In the genomic region with DNA sequence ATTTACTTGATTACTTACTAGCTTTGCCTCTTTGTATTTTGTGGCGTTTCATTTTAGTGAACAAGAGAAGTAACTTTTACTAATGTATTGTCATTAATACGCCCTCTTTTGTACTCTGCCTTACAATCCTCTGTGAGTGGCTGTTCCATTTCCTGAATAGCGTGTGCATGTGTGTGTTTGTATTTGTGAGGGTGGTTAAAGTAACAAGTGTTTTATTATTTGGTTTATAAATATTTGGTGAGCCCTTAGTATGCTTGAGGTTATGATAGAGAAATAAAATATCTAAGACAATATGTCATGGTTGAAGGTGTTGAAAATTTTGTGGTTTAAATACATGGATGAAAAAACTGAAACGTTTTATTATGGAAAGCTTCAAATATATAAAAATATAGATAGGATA, we compare ENCODE assay signal across 18 cellular contexts.
A peak's percentile ranks its signal among the peaks of the same experiment; 100 is the strongest.
DNase-seq lines count a peak whose midpoint lies in the region; ATAC-seq and TF ChIP-seq lines count a peak whose summit lies in the region.
"Had no signal": no experiment of that assay in that cellular context is flagged by ENCODE, and none has a peak within 500 bp of the region (broad histone marks: within the 10 kb centered on the region; RNA-seq: fewer than 3 reads in every experiment).

No MANE protein-coding gene starts in this region.

- H3K36me3 ChIP-seq in SK-N-SH (replicated peaks in 1 of 2; ENCODE audit: control insufficient read depth in 1 of 2, insufficient read depth in 2 of 2, low read length in 1 of 2): peaks cover 0 to 1% of the 10 kb centered on the region in 2 experiments
- H3K36me3 ChIP-seq in ascending aorta: no peaks in the 10 kb centered on the region
- no peaks in the 10 kb centered on the region for H3K36me3 ChIP-seq in upper lobe of right lung
- no peaks in the 10 kb centered on the region for H3K36me3 ChIP-seq in stomach

- H3F3A ChIP-seq in SK-N-SH (replicated peaks; ENCODE audit: insufficient read depth): peaks cover 66% of the 10 kb centered on the region

- no peaks in the 10 kb centered on the region for H4K20me1 ChIP-seq in SK-N-SH (ENCODE audit: insufficient read depth)

- POLR2A ChIA-PET in SK-N-SH (lab: Yijun Ruan, JAX): no interaction called here

- no peak for TF ChIP-seq POLR2A in stomach (IDR thresholded peaks at IDR 0.05)

- intact Hi-C loops in ascending aorta (cut with DNase I) (loop anchor here (10.0 kb wide), 1 partner anchor 440 kb away; no protein-coding TSS in a partner anchor), upper lobe of right lung (cut with DNase I) (no loop called here), stomach (cut with DNase I; ENCODE audit: low total_unique reads) (no loop called here)

- 90% methylated on average over 4 of the region's 4 CpGs for WGBS in SK-N-SH (ENCODE audit: low lambda C conversion rate)
- WGBS in stomach, 5 donors: 27 to 51% (median 43%) methylated on average over 4 of the region's 4 CpGs

- H3K9me3 ChIP-seq in SK-N-SH (no peaks in the 10 kb centered on the region), ascending aorta (no peaks in the 10 kb centered on the region), upper lobe of right lung (no peaks in the 10 kb centered on the region), stomach (no peaks in the 10 kb centered on the region)
- H3K9me3 ChIP-seq: A549 had no signal

- peak overlapping the region in 1 of 2 experiments; percentile 98; a peak in 2 of 4 replicates for H3K27ac ChIP-seq in SK-N-SH (ENCODE audit: low read depth in 2 of 2, low read length in 1 of 2)
- H3K27ac ChIP-seq in ascending aorta: peak overlapping the region; percentile 38 to 53
- no peak overlapping the region for H3K27ac ChIP-seq in upper lobe of right lung
- H3K27ac ChIP-seq in stomach: peak overlapping the region in 1 of 5 donors; percentile 3

- H3K27me3 ChIP-seq in SK-N-SH (ENCODE audit: insufficient read depth): no peaks in the 10 kb centered on the region
- H3K27me3 ChIP-seq in ascending aorta: no peaks in the 10 kb centered on the region
- H3K27me3 ChIP-seq in upper lobe of right lung: no peaks in the 10 kb centered on the region
- no peaks in the 10 kb centered on the region for H3K27me3 ChIP-seq in stomach

- CTCF ChIA-PET in SK-N-SH (lab: Yijun Ruan, JAX): interaction anchor here (1.2 kb wide), 1 partner anchor 28 kb away, joined by 3 read pairs; no protein-coding TSS in a partner anchor

- no peak for TF ChIP-seq RAD21 in SK-N-SH (IDR thresholded peaks at IDR 0.05; ENCODE audit: low read length)

- TF ChIP-seq CTCF in SK-N-SH (IDR thresholded peaks at IDR 0.05) (no peak), ascending aorta (IDR thresholded peaks at IDR 0.05) (no peak), upper lobe of right lung (IDR thresholded peaks at IDR 0.05) (no peak), stomach (IDR thresholded peaks at IDR 0.05) (no peak)

- H3K4me1 ChIP-seq in SK-N-SH (ENCODE audit: control insufficient read depth in 1 of 2, insufficient read depth in 2 of 2, low read depth in 1 of 2, low read length in 1 of 2) (peaks cover 9 to 63% of the 10 kb centered on the region in 2 experiments; a peak in 3 of 4 replicates), ascending aorta (peaks cover 10 to 68% of the 10 kb centered on the region in 2 donors), upper lobe of right lung (no peaks in the 10 kb centered on the region), stomach (peaks cover 4 to 35% (median 23%) of the 10 kb centered on the region in 4 donors)

- no peak for ATAC-seq in SK-N-SH treated with all-trans-retinoic acid at 6 μM for 48 hours
- peak; percentile 50 for ATAC-seq in upper lobe of right lung
- no peak for ATAC-seq in HG03342 (IDR thresholded peaks at IDR 0.05; ENCODE audit: unreplicated experiment)
- ATAC-seq in GM21447 (IDR thresholded peaks at IDR 0.05; ENCODE audit: unreplicated experiment): no peak

- DNase-seq in SK-N-SH (no peak), ascending aorta (ENCODE audit: low spot score in 2 of 2) (no peak), lung microvascular endothelial cell (ENCODE audit: low read depth in 2 of 2) (peak; percentile 32 to 42), upper lobe of right lung (no peak), stomach (no peak)
- DNase-seq: AML-193; COR-L47; EL; NCI-H1105; NCI-H1694; NK-92 treated with Interleukin-12 subunit alpha and Interleukin-12 subunit beta, amount 100 ng/mL, for 24 hours; OCI-M1; RPMI8226; SIG-M5 had no signal

- TF ChIP-seq EP300 in SK-N-SH (IDR thresholded peaks at IDR 0.05; ENCODE audit: borderline replicate concordance in 1 of 2, low read depth in 1 of 2, low read length in 1 of 2): no peak
- no peak for TF ChIP-seq EP300 in stomach (IDR thresholded peaks at IDR 0.05)

- H2AFZ ChIP-seq in SK-N-SH (ENCODE audit: low read depth): no peak overlapping the region

- no peaks in the 10 kb centered on the region for H3K9me2 ChIP-seq in SK-N-SH

- H3K4me2 ChIP-seq in SK-N-SH: peak overlapping the region; percentile 51; the same call in 1 of the 2 replicates

- H3K4me3 ChIP-seq in SK-N-SH (ENCODE audit: low read depth in 2 of 2, low read length in 1 of 2): no peak overlapping the region
- no peak overlapping the region for H3K4me3 ChIP-seq in ascending aorta
- H3K4me3 ChIP-seq in upper lobe of right lung: no peak overlapping the region
- H3K4me3 ChIP-seq in stomach: no peak overlapping the region
- H3K4me3 ChIP-seq: A549 had no signal

- peaks cover 90% of the 10 kb centered on the region for H3K79me2 ChIP-seq in SK-N-SH (ENCODE audit: insufficient read depth)

- peak overlapping the region; percentile 37; the same call in 1 of the 2 replicates for H3K9ac ChIP-seq in SK-N-SH

TF ChIP-seq in SK-N-SH, 30 proteins besides CTCF, POLR2A, EP300 and RAD21:
- TF ChIP-seq, protein P1, sequence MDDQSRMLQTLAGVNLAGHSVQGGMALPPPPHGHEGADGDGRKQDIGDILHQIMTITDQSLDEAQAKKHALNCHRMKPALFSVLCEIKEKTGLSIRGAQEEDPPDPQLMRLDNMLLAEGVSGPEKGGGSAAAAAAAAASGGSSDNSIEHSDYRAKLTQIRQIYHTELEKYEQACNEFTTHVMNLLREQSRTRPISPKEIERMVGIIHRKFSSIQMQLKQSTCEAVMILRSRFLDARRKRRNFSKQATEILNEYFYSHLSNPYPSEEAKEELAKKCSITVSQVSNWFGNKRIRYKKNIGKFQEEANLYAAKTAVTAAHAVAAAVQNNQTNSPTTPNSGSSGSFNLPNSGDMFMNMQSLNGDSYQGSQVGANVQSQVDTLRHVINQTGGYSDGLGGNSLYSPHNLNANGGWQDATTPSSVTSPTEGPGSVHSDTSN (IDR thresholded peaks at IDR 0.05): no peak
- no peak for TF ChIP-seq NRF1 (IDR thresholded peaks at IDR 0.05; ENCODE audit: low read depth, low read length)
- TF ChIP-seq GATA2 (CRISPR knock-in tag; IDR thresholded peaks at IDR 0.05): no peak
- TF ChIP-seq RXRA (IDR thresholded peaks at IDR 0.05; ENCODE audit: borderline replicate concordance, low read depth): no peak
- no peak for TF ChIP-seq FOXJ3 (CRISPR knock-in tag; IDR thresholded peaks at IDR 0.05)

TF ChIP-seq in SK-N-SH treated with all-trans-retinoic acid at 6 μM for 48 hours, 23 proteins besides CTCF, POLR2A, EP300 and RAD21:
- TF ChIP-seq, protein P2, sequence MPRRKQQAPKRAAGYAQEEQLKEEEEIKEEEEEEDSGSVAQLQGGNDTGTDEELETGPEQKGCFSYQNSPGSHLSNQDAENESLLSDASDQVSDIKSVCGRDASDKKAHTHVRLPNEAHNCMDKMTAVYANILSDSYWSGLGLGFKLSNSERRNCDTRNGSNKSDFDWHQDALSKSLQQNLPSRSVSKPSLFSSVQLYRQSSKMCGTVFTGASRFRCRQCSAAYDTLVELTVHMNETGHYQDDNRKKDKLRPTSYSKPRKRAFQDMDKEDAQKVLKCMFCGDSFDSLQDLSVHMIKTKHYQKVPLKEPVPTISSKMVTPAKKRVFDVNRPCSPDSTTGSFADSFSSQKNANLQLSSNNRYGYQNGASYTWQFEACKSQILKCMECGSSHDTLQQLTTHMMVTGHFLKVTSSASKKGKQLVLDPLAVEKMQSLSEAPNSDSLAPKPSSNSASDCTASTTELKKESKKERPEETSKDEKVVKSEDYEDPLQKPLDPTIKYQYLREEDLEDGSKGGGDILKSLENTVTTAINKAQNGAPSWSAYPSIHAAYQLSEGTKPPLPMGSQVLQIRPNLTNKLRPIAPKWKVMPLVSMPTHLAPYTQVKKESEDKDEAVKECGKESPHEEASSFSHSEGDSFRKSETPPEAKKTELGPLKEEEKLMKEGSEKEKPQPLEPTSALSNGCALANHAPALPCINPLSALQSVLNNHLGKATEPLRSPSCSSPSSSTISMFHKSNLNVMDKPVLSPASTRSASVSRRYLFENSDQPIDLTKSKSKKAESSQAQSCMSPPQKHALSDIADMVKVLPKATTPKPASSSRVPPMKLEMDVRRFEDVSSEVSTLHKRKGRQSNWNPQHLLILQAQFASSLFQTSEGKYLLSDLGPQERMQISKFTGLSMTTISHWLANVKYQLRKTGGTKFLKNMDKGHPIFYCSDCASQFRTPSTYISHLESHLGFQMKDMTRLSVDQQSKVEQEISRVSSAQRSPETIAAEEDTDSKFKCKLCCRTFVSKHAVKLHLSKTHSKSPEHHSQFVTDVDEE (CRISPR knock-in tag; IDR thresholded peaks at IDR 0.05): no peak
- no peak for TF ChIP-seq ZFP30 (CRISPR knock-in tag; IDR thresholded peaks at IDR 0.05)
- TF ChIP-seq OSR1 (CRISPR knock-in tag; IDR thresholded peaks at IDR 0.05): no peak
- TF ChIP-seq BACH2 (CRISPR knock-in tag; IDR thresholded peaks at IDR 0.05; ENCODE audit: borderline replicate concordance): no peak
- TF ChIP-seq ISL1 (CRISPR knock-in tag; IDR thresholded peaks at IDR 0.05): no peak

Comparison
In these comparisons a context has a peak if more than half of its experiments do, and no peak if none do; other contexts are left out.
1. DNase-seq: peak in lung microvascular endothelial cell (2 of 2); none in SK-N-SH (single experiment), ascending aorta (0 of 2), upper lobe of right lung (single experiment) and stomach (single experiment).